ENCODE assay signal across 34 cellular contexts in the genomic region with DNA sequence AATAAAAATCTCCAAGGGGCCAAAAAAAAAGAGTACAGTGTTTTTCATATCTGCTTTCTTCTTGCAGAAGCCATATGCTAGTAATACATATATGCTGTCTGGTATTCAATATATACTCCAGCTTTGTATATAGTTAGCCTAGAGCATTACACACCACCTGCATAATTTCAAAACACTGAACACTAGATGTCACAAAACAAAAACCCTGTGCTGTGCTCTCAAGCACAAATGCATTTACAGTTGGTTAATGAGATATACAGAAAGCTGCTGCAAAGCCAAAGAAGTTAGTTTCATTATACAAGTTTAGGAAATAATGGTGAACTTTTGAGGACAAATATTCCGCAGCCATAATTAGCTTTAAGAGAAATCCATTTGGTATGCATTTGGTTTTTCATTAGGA.
"Had no signal": no experiment of that assay in that cellular context is flagged by ENCODE, and none has a peak within 500 bp of the region (broad histone marks: within the 10 kb centered on the region; RNA-seq: fewer than 3 reads in every experiment).

No MANE protein-coding gene starts in this region.

- DNase-seq: activated CD4-positive, alpha-beta memory T cell treated with anti-CD3 and anti-CD28 coated beads for 36 hours; activated CD4-positive, alpha-beta T cell treated with anti-CD3 and anti-CD28 coated beads for 36 hours; activated CD4-positive, alpha-beta T cell treated with anti-CD3 and anti-CD28 coated beads, Interleukin-2, amount 10 ng/mL, durations not matched to agents 24 days and 14 days; activated CD4-positive, CD25-positive, alpha-beta regulatory T cell; activated CD4-positive, CD25-positive, alpha-beta regulatory T cell treated with anti-CD3 and anti-CD28 coated beads, Interleukin-2, amount 50 U/mL, for 72 hours; activated CD8-positive, alpha-beta memory T cell treated with anti-CD3 and anti-CD28 coated beads, Interleukin-2, amount 10 ng/mL, durations not matched to agents 7 days and 5 days; activated CD8-positive, alpha-beta memory T cell treated with anti-CD3 and anti-CD28 coated beads, Interleukin-2, amount 50 U/mL, for 4 hours; activated CD8-positive, alpha-beta T cell treated with anti-CD3 and anti-CD28 coated beads, Interleukin-2, amount 10 ng/mL, durations not matched to agents 7 days and 5 days; activated effector memory CD4-positive, alpha-beta T cell treated with anti-CD3 and anti-CD28 coated beads, Interleukin-2, amount 50 U/mL, for 16 hours; activated naive CD4-positive, alpha-beta T cell treated with anti-CD3 and anti-CD28 coated beads for 36 hours; activated naive CD8-positive, alpha-beta T cell treated with anti-CD3 and anti-CD28 coated beads for 36 hours; activated naive CD8-positive, alpha-beta T cell treated with anti-CD3 and anti-CD28 coated beads, Interleukin-2, amount 50 U/mL, for 24 hours; activated T-cell treated with anti-CD3 and anti-CD28 coated beads, Interleukin-2, amount 50 U/mL, for 1 hour; activated T-cell treated with anti-CD3 and anti-CD28 coated beads, Interleukin-2, amount 50 U/mL, for 48 hours; adrenal gland; amygdala; aorta; body of pancreas; central memory CD4-positive, alpha-beta T cell; cerebellar nuclear complex; colonic mucosa; effector CD8-positive, alpha-beta T cell; esophagus squamous epithelium; foreskin melanocyte; heart right ventricle; T-helper 2 cell had no signal

- H3K4me3 ChIP-seq: adrenal gland, body of pancreas, cardiac muscle cell, colonic mucosa, esophagus squamous epithelium, gastroesophageal sphincter, heart right ventricle had no signal

- H3K4me3 Mint-ChIP-seq: activated CD4-positive, alpha-beta memory T cell treated with anti-CD3 and anti-CD28 coated beads for 36 hours; activated CD4-positive, alpha-beta T cell treated with anti-CD3 and anti-CD28 coated beads for 36 hours; activated CD4-positive, alpha-beta T cell treated with anti-CD3 and anti-CD28 coated beads, Interleukin-2, amount 10 ng/mL, durations not matched to agents 24 days and 14 days; activated CD8-positive, alpha-beta memory T cell treated with anti-CD3 and anti-CD28 coated beads, Interleukin-2, amount 10 ng/mL, durations not matched to agents 7 days and 5 days; activated CD8-positive, alpha-beta T cell treated with anti-CD3 and anti-CD28 coated beads, Interleukin-2, amount 10 ng/mL, durations not matched to agents 7 days and 5 days; activated naive CD4-positive, alpha-beta T cell treated with anti-CD3 and anti-CD28 coated beads for 36 hours; activated naive CD4-positive, alpha-beta T cell treated with anti-CD3 and anti-CD28 coated beads, Interleukin-2, amount 50 U/mL, for 24 hours; activated naive CD8-positive, alpha-beta T cell treated with anti-CD3 and anti-CD28 coated beads for 36 hours; activated naive CD8-positive, alpha-beta T cell treated with anti-CD3 and anti-CD28 coated beads, Interleukin-2, amount 50 U/mL, for 24 hours; activated T-helper 1 cell treated with anti-CD3 and anti-CD28 coated beads, Interleukin-12 subunit alpha, Interleukin-12 subunit beta, Interleukin-2, Interleukin-4 antibody, amounts not matched to agents 30 ng/mL and 10 ng/mL and 1 ng/mL, durations not matched to agents 14 hours and 24 hours and 36 hours had no signal

- FAIRE-seq: endometrium, endothelial cell of umbilical vein had no signal

- H3K27ac ChIP-seq: adrenal gland, body of pancreas, cardiac muscle cell, colonic mucosa, epithelial cell of prostate, esophagus squamous epithelium, gastroesophageal sphincter, heart right ventricle had no signal

- H3K36me3 Mint-ChIP-seq: activated CD4-positive, alpha-beta memory T cell treated with anti-CD3 and anti-CD28 coated beads for 36 hours; activated CD8-positive, alpha-beta memory T cell treated with anti-CD3 and anti-CD28 coated beads, Interleukin-2, amount 10 ng/mL, durations not matched to agents 7 days and 5 days; activated naive CD4-positive, alpha-beta T cell treated with anti-CD3 and anti-CD28 coated beads, Interleukin-2, amount 50 U/mL, for 24 hours; activated naive CD8-positive, alpha-beta T cell treated with anti-CD3 and anti-CD28 coated beads for 36 hours had no signal

- H3K4me1 Mint-ChIP-seq: activated CD4-positive, alpha-beta T cell treated with anti-CD3 and anti-CD28 coated beads for 36 hours; activated CD4-positive, alpha-beta T cell treated with anti-CD3 and anti-CD28 coated beads, Interleukin-2, amount 10 ng/mL, durations not matched to agents 24 days and 14 days; activated CD8-positive, alpha-beta memory T cell treated with anti-CD3 and anti-CD28 coated beads, Interleukin-2, amount 10 ng/mL, durations not matched to agents 7 days and 5 days; activated naive CD4-positive, alpha-beta T cell treated with anti-CD3 and anti-CD28 coated beads, Interleukin-2, amount 50 U/mL, for 24 hours; activated naive CD8-positive, alpha-beta T cell treated with anti-CD3 and anti-CD28 coated beads for 36 hours; activated naive CD8-positive, alpha-beta T cell treated with anti-CD3 and anti-CD28 coated beads, Interleukin-2, amount 50 U/mL, for 24 hours had no signal

- ATAC-seq: activated CD4-positive, alpha-beta T cell treated with anti-CD3 and anti-CD28 coated beads for 36 hours; activated CD8-positive, alpha-beta memory T cell treated with anti-CD3 and anti-CD28 coated beads, Interleukin-2, amount 10 ng/mL, durations not matched to agents 7 days and 5 days; activated CD8-positive, alpha-beta T cell treated with anti-CD3 and anti-CD28 coated beads, Interleukin-2, amount 10 ng/mL, durations not matched to agents 7 days and 5 days; activated naive CD8-positive, alpha-beta T cell treated with anti-CD3 and anti-CD28 coated beads, Interleukin-2, amount 50 U/mL, for 24 hours; body of pancreas; gastroesophageal sphincter; heart right ventricle had no signal

- H3K27me3 ChIP-seq: adrenal gland, body of pancreas, cardiac muscle cell, colonic mucosa, esophagus squamous epithelium, gastroesophageal sphincter had no signal

- H3K27me3 Mint-ChIP-seq: activated CD4-positive, alpha-beta memory T cell treated with anti-CD3 and anti-CD28 coated beads for 36 hours; activated CD4-positive, alpha-beta T cell treated with anti-CD3 and anti-CD28 coated beads for 36 hours; activated CD8-positive, alpha-beta memory T cell treated with anti-CD3 and anti-CD28 coated beads, Interleukin-2, amount 10 ng/mL, durations not matched to agents 7 days and 5 days; activated naive CD4-positive, alpha-beta T cell treated with anti-CD3 and anti-CD28 coated beads, Interleukin-2, amount 50 U/mL, for 24 hours had no signal

- H3K36me3 ChIP-seq: adrenal gland, cardiac muscle cell, colonic mucosa, esophagus squamous epithelium, gastroesophageal sphincter, heart right ventricle had no signal

- H3K27ac Mint-ChIP-seq: activated CD4-positive, alpha-beta memory T cell treated with anti-CD3 and anti-CD28 coated beads for 36 hours; activated CD4-positive, alpha-beta T cell treated with anti-CD3 and anti-CD28 coated beads for 36 hours; activated CD4-positive, alpha-beta T cell treated with anti-CD3 and anti-CD28 coated beads, Interleukin-2, amount 10 ng/mL, durations not matched to agents 24 days and 14 days; activated CD8-positive, alpha-beta memory T cell treated with anti-CD3 and anti-CD28 coated beads, Interleukin-2, amount 10 ng/mL, durations not matched to agents 7 days and 5 days; activated CD8-positive, alpha-beta T cell treated with anti-CD3 and anti-CD28 coated beads, Interleukin-2, amount 10 ng/mL, durations not matched to agents 7 days and 5 days; activated naive CD4-positive, alpha-beta T cell treated with anti-CD3 and anti-CD28 coated beads for 36 hours; activated naive CD4-positive, alpha-beta T cell treated with anti-CD3 and anti-CD28 coated beads, Interleukin-2, amount 50 U/mL, for 24 hours; activated naive CD8-positive, alpha-beta T cell treated with anti-CD3 and anti-CD28 coated beads for 36 hours; activated naive CD8-positive, alpha-beta T cell treated with anti-CD3 and anti-CD28 coated beads, Interleukin-2, amount 50 U/mL, for 24 hours; activated T-helper 1 cell treated with anti-CD3 and anti-CD28 coated beads, Interleukin-12 subunit alpha, Interleukin-12 subunit beta, Interleukin-2, Interleukin-4 antibody, amounts not matched to agents 30 ng/mL and 10 ng/mL and 1 ng/mL, durations not matched to agents 14 hours and 24 hours and 36 hours; activated T-helper 2 cell treated with anti-CD3 and anti-CD28 coated beads, Interferon-gamma antibody, Interleukin-2, Interleukin-4, amounts not matched to agents 10 μg/mL and 5 μg/mL and 100 μg/mL, durations not matched to agents 14 hours and 24 hours and 36 hours had no signal

- H3K9me3 ChIP-seq: adrenal gland, body of pancreas, colonic mucosa, esophagus squamous epithelium, gastroesophageal sphincter, heart right ventricle had no signal

- H3K4me1 ChIP-seq: adrenal gland, body of pancreas, colonic mucosa, esophagus squamous epithelium, gastroesophageal sphincter, heart right ventricle had no signal

- H3K9me3 Mint-ChIP-seq: activated CD4-positive, alpha-beta memory T cell treated with anti-CD3 and anti-CD28 coated beads for 36 hours; activated naive CD4-positive, alpha-beta T cell treated with anti-CD3 and anti-CD28 coated beads for 36 hours; activated naive CD4-positive, alpha-beta T cell treated with anti-CD3 and anti-CD28 coated beads, Interleukin-2, amount 50 U/mL, for 24 hours; activated naive CD8-positive, alpha-beta T cell treated with anti-CD3 and anti-CD28 coated beads for 36 hours; activated naive CD8-positive, alpha-beta T cell treated with anti-CD3 and anti-CD28 coated beads, Interleukin-2, amount 50 U/mL, for 24 hours; activated T-helper 1 cell treated with anti-CD3 and anti-CD28 coated beads, Interleukin-12 subunit alpha, Interleukin-12 subunit beta, Interleukin-2, Interleukin-4 antibody, amounts not matched to agents 30 ng/mL and 10 ng/mL and 1 ng/mL, durations not matched to agents 14 hours and 24 hours and 36 hours; activated T-helper 2 cell treated with anti-CD3 and anti-CD28 coated beads, Interferon-gamma antibody, Interleukin-2, Interleukin-4, amounts not matched to agents 10 μg/mL and 5 μg/mL and 100 μg/mL, durations not matched to agents 14 hours and 24 hours and 36 hours had no signal
